Comparison of ENCODE assay signal across 17 cellular contexts in the genomic region with DNA sequence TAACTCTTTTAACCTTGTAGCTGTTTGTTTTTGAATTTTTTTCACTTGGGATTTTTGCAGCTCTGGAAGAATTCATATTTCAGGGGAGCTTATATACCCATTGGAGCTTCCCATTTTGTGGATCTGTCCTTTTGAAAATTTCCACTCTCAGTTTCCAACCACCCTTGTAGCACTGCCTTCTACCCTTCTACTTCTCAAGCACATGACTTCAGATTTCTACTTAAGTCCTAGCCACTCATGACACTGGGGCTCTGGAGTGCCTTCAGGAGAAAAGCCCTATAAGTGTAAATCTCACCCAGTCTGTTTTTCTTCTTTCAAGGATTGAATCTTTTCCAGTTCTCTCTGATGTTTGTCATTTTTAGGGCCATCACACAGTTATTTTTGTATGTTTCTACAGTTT.
A peak's percentile ranks its signal among the peaks of the same experiment; 100 is the strongest.
DNase-seq lines count a peak whose midpoint lies in the region; ATAC-seq and TF ChIP-seq lines count a peak whose summit lies in the region.
"Had no signal": no experiment of that assay in that cellular context is flagged by ENCODE, and none has a peak within 500 bp of the region (broad histone marks: within the 10 kb centered on the region; RNA-seq: fewer than 3 reads in every experiment).

No MANE protein-coding gene starts in this region.

- H3K4me3 ChIP-seq in cardiac muscle cell (peak overlapping the region; percentile 48), GM23338 (no peak overlapping the region), neural progenitor cell (no peak overlapping the region)
- H3K4me3 ChIP-seq: BLaER1 had no signal

- H3K4me3 Mint-ChIP-seq in GM23338 (no peak overlapping the region), neural progenitor cell (no peak overlapping the region), nephron progenitor cell (no peak overlapping the region)
- H3K4me3 Mint-ChIP-seq: B cell; CD4-positive, CD25-positive, alpha-beta regulatory T cell; CD8-positive, alpha-beta T cell had no signal

- ATAC-seq in left ventricle myocardium superior (no peak), GM23338 (no peak)
- ATAC-seq: CD8-positive, alpha-beta T cell had no signal

- no peaks in the 10 kb centered on the region for H3K9me3 ChIP-seq in cardiac muscle cell (ENCODE audit: low read depth)
- no peaks in the 10 kb centered on the region for H3K9me3 ChIP-seq in neural progenitor cell (ENCODE audit: low read depth)
- H3K9me3 ChIP-seq: BLaER1, Caco-2 had no signal

- H3K79me2 ChIP-seq in GM23338 (replicated peaks; ENCODE audit: insufficient read depth) (no peaks in the 10 kb centered on the region), neural progenitor cell (ENCODE audit: low read depth) (no peaks in the 10 kb centered on the region)

- H3F3A ChIP-seq in GM23338 (replicated peaks; ENCODE audit: low read depth), result no peaks in the 10 kb centered on the region
- no peaks in the 10 kb centered on the region for H3F3A ChIP-seq in neural progenitor cell (ENCODE audit: low read depth)

- no peaks in the 10 kb centered on the region for H3K4me1 Mint-ChIP-seq in GM23338
- H3K4me1 Mint-ChIP-seq in neural progenitor cell, result no peaks in the 10 kb centered on the region
- H3K4me1 Mint-ChIP-seq in nephron progenitor cell, result no peaks in the 10 kb centered on the region
- H3K4me1 Mint-ChIP-seq: B cell; CD4-positive, CD25-positive, alpha-beta regulatory T cell had no signal

- H3K27me3 ChIP-seq in cardiac muscle cell (no peaks in the 10 kb centered on the region), GM23338 (ENCODE audit: insufficient read depth) (no peaks in the 10 kb centered on the region), neural progenitor cell (no peaks in the 10 kb centered on the region)
- H3K27me3 ChIP-seq: BLaER1 had no signal

- no peak overlapping the region for H3K4me2 ChIP-seq in GM23338
- no peak overlapping the region for H3K4me2 ChIP-seq in neural progenitor cell
- H3K4me2 ChIP-seq: BLaER1 had no signal

- no peak overlapping the region for H3K9ac ChIP-seq in neural progenitor cell
- H3K9ac ChIP-seq: BLaER1 had no signal

- H3K27ac Mint-ChIP-seq in GM23338 (0 out of 2 replicates have a peak overlapping the region, but pooled peaks have one; percentile 9), neural progenitor cell (no peak overlapping the region), nephron progenitor cell (no peak overlapping the region)
- H3K27ac Mint-ChIP-seq: B cell; CD4-positive, CD25-positive, alpha-beta regulatory T cell; CD8-positive, alpha-beta T cell had no signal

- H3K9me3 Mint-ChIP-seq in GM23338, result no peaks in the 10 kb centered on the region
- H3K9me3 Mint-ChIP-seq in neural progenitor cell, result no peaks in the 10 kb centered on the region
- no peaks in the 10 kb centered on the region for H3K9me3 Mint-ChIP-seq in nephron progenitor cell

- H2AFZ ChIP-seq in GM23338, result peak overlapping the region; percentile 64; the same call in 1 of the 2 replicates
- H2AFZ ChIP-seq in neural progenitor cell (replicated peaks), result peak overlapping the region; percentile 4

- H3K4me1 ChIP-seq in cardiac muscle cell (ENCODE audit: low read depth), result peaks cover 51% of the 10 kb centered on the region
- H3K4me1 ChIP-seq in GM23338 (ENCODE audit: insufficient read depth), result no peaks in the 10 kb centered on the region
- H3K4me1 ChIP-seq in neural progenitor cell, result no peaks in the 10 kb centered on the region
- H3K4me1 ChIP-seq: BLaER1, Caco-2 had no signal

- DNase-seq in cardiac muscle cell (ENCODE audit: low read depth in 1 of 2, low spot score in 1 of 2), result peak in 1 of 2 donors; percentile 35
- DNase-seq in left ventricle myocardium superior, result no peak
- DNase-seq in GM23338 (ENCODE audit: low spot score), result no peak
- no peak for DNase-seq in neural progenitor cell (ENCODE audit: low spot score)
- DNase-seq in hepatic stellate cell (ENCODE audit: low spot score), result no peak
- DNase-seq in nephron progenitor cell, result no peak
- DNase-seq: Caco-2; CD4-positive, CD25-positive, alpha-beta regulatory T cell; CD8-positive, alpha-beta T cell; DMS153; DND-41; H7; HCEC 1CT had no signal

- no peaks in the 10 kb centered on the region for H3K9me2 ChIP-seq in GM23338 (ENCODE audit: insufficient read depth)

- H4K20me1 ChIP-seq in GM23338 (replicated peaks; ENCODE audit: insufficient read depth) (no peaks in the 10 kb centered on the region), neural progenitor cell (ENCODE audit: low read depth) (no peaks in the 10 kb centered on the region)
- H4K20me1 ChIP-seq: BLaER1 had no signal

- intact Hi-C loops in left ventricle myocardium superior (cut with micrococcal nuclease), result no loop called here

- peak overlapping the region; percentile 91 for H3K27ac ChIP-seq in cardiac muscle cell
- no peak overlapping the region for H3K27ac ChIP-seq in GM23338 (ENCODE audit: low read depth)
- no peak overlapping the region for H3K27ac ChIP-seq in neural progenitor cell
- H3K27ac ChIP-seq: 22Rv1, BLaER1, C4-2B had no signal

- TF ChIP-seq CTCF in cardiac muscle cell (IDR thresholded peaks at IDR 0.05; ENCODE audit: low read depth, low read length), result no peak
- TF ChIP-seq CTCF in GM23338 (conservative IDR thresholded peaks at IDR 0.05; ENCODE audit: low read depth in 2 of 2), result no peak
- no peak for TF ChIP-seq CTCF in neural progenitor cell (IDR thresholded peaks at IDR 0.05)
- no peak for TF ChIP-seq CTCF in nephron progenitor cell (IDR thresholded peaks at IDR 0.05)

- H3K36me3 Mint-ChIP-seq in GM23338 (ENCODE audit: low read depth) (no peaks in the 10 kb centered on the region), neural progenitor cell (no peaks in the 10 kb centered on the region), nephron progenitor cell (ENCODE audit: low read depth) (no peaks in the 10 kb centered on the region)
- H3K36me3 Mint-ChIP-seq: CD4-positive, CD25-positive, alpha-beta regulatory T cell; CD8-positive, alpha-beta T cell had no signal

- H3K27me3 Mint-ChIP-seq in GM23338 (ENCODE audit: insufficient read depth, low read depth, poor library complexity), result no peaks in the 10 kb centered on the region
- H3K27me3 Mint-ChIP-seq in neural progenitor cell (ENCODE audit: insufficient read depth, low read depth), result no peaks in the 10 kb centered on the region
- H3K27me3 Mint-ChIP-seq in nephron progenitor cell (ENCODE audit: low read depth, poor library complexity), result no peaks in the 10 kb centered on the region
- H3K27me3 Mint-ChIP-seq: B cell; CD4-positive, CD25-positive, alpha-beta regulatory T cell had no signal

- no peaks in the 10 kb centered on the region for H3K36me3 ChIP-seq in cardiac muscle cell
- no peaks in the 10 kb centered on the region for H3K36me3 ChIP-seq in GM23338 (ENCODE audit: insufficient read depth)
- H3K36me3 ChIP-seq in neural progenitor cell, result no peaks in the 10 kb centered on the region
- H3K36me3 ChIP-seq: BLaER1 had no signal

TF ChIP-seq in GM23338, 12 proteins besides CTCF, POLR2A, EP300 and RAD21:
- TF ChIP-seq STAT1 (IDR thresholded peaks at IDR 0.05; ENCODE audit: unreplicated experiment), result no peak
- TF ChIP-seq ETS1 (IDR thresholded peaks at IDR 0.05), result no peak
- no peak for TF ChIP-seq REST (IDR thresholded peaks at IDR 0.05; ENCODE audit: unreplicated experiment)
- TF ChIP-seq EZH2 (IDR thresholded peaks at IDR 0.05; ENCODE audit: low read depth, unreplicated experiment), result no peak
TF ChIP-seq in GM23338: peak in this region for 0.
